In genomic region chr7:50648076-50648475, GRCh38 we compare ENCODE assay signal across 19 cellular contexts.
"Had no signal": no experiment of that assay in that cellular context is flagged by ENCODE, and none has a peak within 500 bp of the region (broad histone marks: within the 10 kb centered on the region; RNA-seq: fewer than 3 reads in every experiment).

No MANE protein-coding gene starts in this region.

- H3K9ac ChIP-seq: parathyroid adenoma had no signal

- H2AFZ ChIP-seq: parathyroid adenoma had no signal

- H3K36me3 ChIP-seq: colonic mucosa, lower lobe of right lung, thyroid gland had no signal

- H3K9me3 Mint-ChIP-seq: central memory CD8-positive, alpha-beta T cell; naive thymus-derived CD8-positive, alpha-beta T cell; nephron progenitor cell; type B pancreatic cell had no signal

- H3K4me1 Mint-ChIP-seq: central memory CD8-positive, alpha-beta T cell had no signal

- H3K79me2 ChIP-seq: parathyroid adenoma had no signal

- H3K27ac Mint-ChIP-seq: nephron progenitor cell, progenitor cell of endocrine pancreas, type B pancreatic cell had no signal

- H3K4me1 ChIP-seq: colonic mucosa, parathyroid adenoma had no signal

- H3K27me3 Mint-ChIP-seq: central memory CD8-positive, alpha-beta T cell; progenitor cell of endocrine pancreas; type B pancreatic cell had no signal

- DNase-seq: colonic mucosa; effector CD4-positive, alpha-beta T cell; kidney; left lung; lower lobe of right lung; naive thymus-derived CD8-positive, alpha-beta T cell; nephron progenitor cell; stimulated activated CD4-positive, alpha-beta T cell treated with anti-CD3 and anti-CD28 coated beads, Interleukin-12 subunit alpha, Interleukin-12 subunit beta, amount 100 ng/mL, for 4 hours; stimulated activated CD4-positive, alpha-beta T cell treated with anti-CD3 and anti-CD28 coated beads, Interleukin-1b, Interleukin-23, amount 100 ng/mL, for 48 hours; stimulated activated CD4-positive, alpha-beta T cell treated with anti-CD3 and anti-CD28 coated beads, Interleukin-4, amount 100 ng/mL, for 1 hour; stimulated activated CD8-positive, alpha-beta memory T cell treated with anti-CD3 and anti-CD28 coated beads, Interleukin-4, amount 100 ng/mL, for 48 hours; stimulated activated naive CD4-positive, alpha-beta T cell treated with Interleukin-2 at 50 U/mL for 16 hours; thyroid gland had no signal

- H3K27me3 ChIP-seq: colonic mucosa, left lung, stomach, thyroid gland had no signal

- H3K4me3 Mint-ChIP-seq: central memory CD8-positive, alpha-beta T cell; naive thymus-derived CD8-positive, alpha-beta T cell; nephron progenitor cell; type B pancreatic cell had no signal

- H3K27ac ChIP-seq: colonic mucosa, left lung, lower lobe of right lung, parathyroid adenoma, stomach, thyroid gland had no signal

- H3K36me3 Mint-ChIP-seq: naive thymus-derived CD8-positive, alpha-beta T cell had no signal

- H3K4me2 ChIP-seq: smooth muscle cell had no signal

- H3K9me3 ChIP-seq: colonic mucosa, left lung, lower lobe of right lung, stomach, thyroid gland had no signal

- H3K4me3 ChIP-seq: colonic mucosa, left lung, lower lobe of right lung, smooth muscle cell, stomach, thyroid gland had no signal
